ENCODE assay signal across 10 cellular contexts in the genomic region with DNA sequence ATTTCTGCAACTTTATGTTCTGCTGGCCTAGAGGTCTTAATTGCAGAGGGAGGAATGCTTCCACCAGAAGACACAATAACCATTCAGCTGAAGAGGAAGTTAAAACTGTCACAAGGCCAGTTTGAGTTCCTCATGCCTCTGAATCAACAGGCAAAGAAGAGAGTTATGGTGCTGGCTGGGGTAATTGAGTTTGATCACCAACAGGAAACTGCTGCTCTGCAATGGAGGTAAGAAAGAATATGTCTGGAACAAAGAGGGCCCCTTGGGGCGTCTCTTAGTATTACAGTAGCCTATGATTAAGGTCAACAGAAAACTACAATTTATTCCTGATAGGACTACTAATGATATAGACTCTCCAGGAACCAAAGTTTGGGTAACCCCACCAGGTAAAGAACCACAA.
DNase-seq lines count a peak whose midpoint lies in the region; ATAC-seq and TF ChIP-seq lines count a peak whose summit lies in the region.
"Had no signal": no experiment of that assay in that cellular context is flagged by ENCODE, and none has a peak within 500 bp of the region (broad histone marks: within the 10 kb centered on the region; RNA-seq: fewer than 3 reads in every experiment).

No MANE protein-coding gene starts in this region.

- no peak for ATAC-seq in GM21619 (IDR thresholded peaks at IDR 0.05; ENCODE audit: unreplicated experiment)
- ATAC-seq in GM18909 (IDR thresholded peaks at IDR 0.05; ENCODE audit: poor library complexity, unreplicated experiment): no peak

- H3K36me3 ChIP-seq in H7 (replicated peaks; ENCODE audit: control insufficient read depth, insufficient read depth, low read length): no peaks in the 10 kb centered on the region
- H3K36me3 ChIP-seq: stomach had no signal

- H3K4me3 ChIP-seq in H7 (ENCODE audit: insufficient read depth, low read depth, low read length): no peak overlapping the region
- H3K4me3 ChIP-seq: stomach had no signal

- DNase-seq in H7 (peak; percentile 8), OCI-M1 (lab: John Stamatoyannopoulos, UW) (peak; percentile 81), glomerular visceral epithelial cell (ENCODE audit: extremely low spot score) (peak; percentile 2), posterior vena cava (ENCODE audit: low spot score) (no peak)
- DNase-seq in effector CD4-positive, alpha-beta T cell: no peak
- DNase-seq: activated CD8-positive, alpha-beta memory T cell treated with anti-CD3 and anti-CD28 coated beads, Interleukin-2, amount 50 U/mL, for 4 hours; stomach had no signal

- H3K27me3 ChIP-seq in H7 (ENCODE audit: control insufficient read depth, insufficient read depth, low read length): no peaks in the 10 kb centered on the region
- H3K27me3 ChIP-seq: stomach had no signal

- intact Hi-C loops in posterior vena cava (cut with DNase I): no loop called here

- peak; percentile 27 for TF ChIP-seq CTCF in C4-2B (conservative IDR thresholded peaks at IDR 0.05)

- no peak overlapping the region for H3K27ac ChIP-seq in C4-2B
- H3K27ac ChIP-seq: stomach had no signal

Comparison
In these comparisons a context has a peak if more than half of its experiments do, and no peak if none do; other contexts are left out.
1. DNase-seq: peak in H7 (single experiment), OCI-M1 (single experiment) and glomerular visceral epithelial cell (single experiment); none in posterior vena cava (single experiment) and effector CD4-positive, alpha-beta T cell (single experiment).